ENCODE assay signal across 1 cellular context in the genomic region with DNA sequence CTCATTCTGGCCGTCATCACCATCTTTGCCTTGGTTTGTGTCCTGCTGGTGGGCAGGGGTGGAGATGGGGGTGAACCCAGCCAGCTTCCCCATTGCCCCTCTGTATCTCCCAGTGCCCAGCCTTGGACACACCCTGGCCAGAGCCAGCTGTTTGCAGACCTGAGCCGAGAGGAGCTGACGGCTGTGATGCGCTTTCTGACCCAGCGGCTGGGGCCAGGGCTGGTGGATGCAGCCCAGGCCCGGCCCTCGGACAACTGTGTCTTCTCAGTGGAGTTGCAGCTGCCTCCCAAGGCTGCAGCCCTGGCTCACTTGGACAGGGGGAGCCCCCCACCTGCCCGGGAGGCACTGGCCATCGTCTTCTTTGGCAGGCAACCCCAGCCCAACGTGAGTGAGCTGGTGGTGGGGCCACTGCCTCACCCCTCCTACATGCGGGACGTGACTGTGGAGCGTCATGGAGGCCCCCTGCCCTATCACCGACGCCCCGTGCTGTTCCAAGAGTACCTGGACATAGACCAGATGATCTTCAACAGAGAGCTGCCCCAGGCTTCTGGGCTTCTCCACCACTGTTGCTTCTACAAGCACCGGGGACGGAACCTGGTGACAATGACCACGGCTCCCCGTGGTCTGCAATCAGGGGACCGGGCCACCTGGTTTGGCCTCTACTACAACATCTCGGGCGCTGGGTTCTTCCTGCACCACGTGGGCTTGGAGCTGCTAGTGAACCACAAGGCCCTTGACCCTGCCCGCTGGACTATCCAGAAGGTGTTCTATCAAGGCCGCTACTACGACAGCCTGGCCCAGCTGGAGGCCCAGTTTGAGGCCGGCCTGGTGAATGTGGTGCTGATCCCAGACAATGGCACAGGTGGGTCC.
TF ChIP-seq lines count a peak whose summit lies in the region.

No MANE protein-coding gene starts in this region.

TF ChIP-seq in HepG2, 621 proteins besides CTCF, POLR2A, EP300 and RAD21:
- TF ChIP-seq ZBTB4 (CRISPR knock-in tag; IDR thresholded peaks at IDR 0.05; ENCODE audit: borderline replicate concordance), result peak; percentile 70; the same call in 1 of the 2 replicates
- TF ChIP-seq ZBTB33 (CRISPR knock-in tag; IDR thresholded peaks at IDR 0.05), result peak; percentile 57; the same call in 1 of the 2 replicates
- TF ChIP-seq ZFX (CRISPR knock-in tag; IDR thresholded peaks at IDR 0.05; ENCODE audit: low read depth), result 0 out of 2 replicates have a peak, but pooled peaks have one; percentile 25
- peak; percentile 58 for TF ChIP-seq ZNF687 (CRISPR knock-in tag; IDR thresholded peaks at IDR 0.05)
